In the genomic region with DNA sequence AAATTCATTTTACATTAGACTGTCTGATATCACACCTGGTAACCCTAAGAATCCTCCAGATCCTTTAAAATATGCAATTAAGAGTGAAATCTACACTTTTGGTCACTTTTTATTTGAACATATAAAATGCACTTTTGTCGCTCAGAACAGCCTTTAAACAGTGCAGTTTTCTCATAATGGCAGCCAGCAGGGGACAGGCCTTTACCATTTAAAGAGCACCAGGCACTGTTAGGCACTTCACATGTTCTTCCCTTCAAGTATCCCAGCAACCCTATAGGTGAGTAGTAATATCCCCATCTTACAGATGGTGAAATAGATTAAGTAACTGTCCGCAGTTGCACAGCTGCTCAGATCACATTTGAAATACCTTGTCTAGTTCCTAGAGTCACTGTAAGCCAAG, we compare ENCODE assay signal across 1 cellular context.
TF ChIP-seq lines count a peak whose summit lies in the region.

No MANE protein-coding gene starts in this region.

TF ChIP-seq in K562, 482 proteins besides CTCF, POLR2A, EP300 and RAD21:
- TF ChIP-seq TBP (optimal IDR thresholded peaks at IDR 0.05; ENCODE audit: low read depth, low read length) (no peak), ZNF165 (CRISPR knock-in tag; IDR thresholded peaks at IDR 0.05; ENCODE audit: borderline replicate concordance) (no peak), SMC3 (conservative IDR thresholded peaks at IDR 0.05; ENCODE audit: insufficient read depth, low read depth, low read length) (0 out of 2 replicates have a peak, but pooled peaks have one; percentile 26), MECOM (CRISPR knock-in tag; IDR thresholded peaks at IDR 0.05) (no peak)
- TF ChIP-seq, protein P1, sequence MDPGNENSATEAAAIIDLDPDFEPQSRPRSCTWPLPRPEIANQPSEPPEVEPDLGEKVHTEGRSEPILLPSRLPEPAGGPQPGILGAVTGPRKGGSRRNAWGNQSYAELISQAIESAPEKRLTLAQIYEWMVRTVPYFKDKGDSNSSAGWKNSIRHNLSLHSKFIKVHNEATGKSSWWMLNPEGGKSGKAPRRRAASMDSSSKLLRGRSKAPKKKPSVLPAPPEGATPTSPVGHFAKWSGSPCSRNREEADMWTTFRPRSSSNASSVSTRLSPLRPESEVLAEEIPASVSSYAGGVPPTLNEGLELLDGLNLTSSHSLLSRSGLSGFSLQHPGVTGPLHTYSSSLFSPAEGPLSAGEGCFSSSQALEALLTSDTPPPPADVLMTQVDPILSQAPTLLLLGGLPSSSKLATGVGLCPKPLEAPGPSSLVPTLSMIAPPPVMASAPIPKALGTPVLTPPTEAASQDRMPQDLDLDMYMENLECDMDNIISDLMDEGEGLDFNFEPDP (CRISPR knock-in tag; IDR thresholded peaks at IDR 0.05), result no peak
- TF ChIP-seq, protein P2, sequence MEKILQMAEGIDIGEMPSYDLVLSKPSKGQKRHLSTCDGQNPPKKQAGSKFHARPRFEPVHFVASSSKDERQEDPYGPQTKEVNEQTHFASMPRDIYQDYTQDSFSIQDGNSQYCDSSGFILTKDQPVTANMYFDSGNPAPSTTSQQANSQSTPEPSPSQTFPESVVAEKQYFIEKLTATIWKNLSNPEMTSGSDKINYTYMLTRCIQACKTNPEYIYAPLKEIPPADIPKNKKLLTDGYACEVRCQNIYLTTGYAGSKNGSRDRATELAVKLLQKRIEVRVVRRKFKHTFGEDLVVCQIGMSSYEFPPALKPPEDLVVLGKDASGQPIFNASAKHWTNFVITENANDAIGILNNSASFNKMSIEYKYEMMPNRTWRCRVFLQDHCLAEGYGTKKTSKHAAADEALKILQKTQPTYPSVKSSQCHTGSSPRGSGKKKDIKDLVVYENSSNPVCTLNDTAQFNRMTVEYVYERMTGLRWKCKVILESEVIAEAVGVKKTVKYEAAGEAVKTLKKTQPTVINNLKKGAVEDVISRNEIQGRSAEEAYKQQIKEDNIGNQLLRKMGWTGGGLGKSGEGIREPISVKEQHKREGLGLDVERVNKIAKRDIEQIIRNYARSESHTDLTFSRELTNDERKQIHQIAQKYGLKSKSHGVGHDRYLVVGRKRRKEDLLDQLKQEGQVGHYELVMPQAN (IDR thresholded peaks at IDR 0.05; ENCODE audit: borderline replicate concordance), result no peak
